8 cellular contexts compared by ENCODE assay signal in the genomic region with DNA sequence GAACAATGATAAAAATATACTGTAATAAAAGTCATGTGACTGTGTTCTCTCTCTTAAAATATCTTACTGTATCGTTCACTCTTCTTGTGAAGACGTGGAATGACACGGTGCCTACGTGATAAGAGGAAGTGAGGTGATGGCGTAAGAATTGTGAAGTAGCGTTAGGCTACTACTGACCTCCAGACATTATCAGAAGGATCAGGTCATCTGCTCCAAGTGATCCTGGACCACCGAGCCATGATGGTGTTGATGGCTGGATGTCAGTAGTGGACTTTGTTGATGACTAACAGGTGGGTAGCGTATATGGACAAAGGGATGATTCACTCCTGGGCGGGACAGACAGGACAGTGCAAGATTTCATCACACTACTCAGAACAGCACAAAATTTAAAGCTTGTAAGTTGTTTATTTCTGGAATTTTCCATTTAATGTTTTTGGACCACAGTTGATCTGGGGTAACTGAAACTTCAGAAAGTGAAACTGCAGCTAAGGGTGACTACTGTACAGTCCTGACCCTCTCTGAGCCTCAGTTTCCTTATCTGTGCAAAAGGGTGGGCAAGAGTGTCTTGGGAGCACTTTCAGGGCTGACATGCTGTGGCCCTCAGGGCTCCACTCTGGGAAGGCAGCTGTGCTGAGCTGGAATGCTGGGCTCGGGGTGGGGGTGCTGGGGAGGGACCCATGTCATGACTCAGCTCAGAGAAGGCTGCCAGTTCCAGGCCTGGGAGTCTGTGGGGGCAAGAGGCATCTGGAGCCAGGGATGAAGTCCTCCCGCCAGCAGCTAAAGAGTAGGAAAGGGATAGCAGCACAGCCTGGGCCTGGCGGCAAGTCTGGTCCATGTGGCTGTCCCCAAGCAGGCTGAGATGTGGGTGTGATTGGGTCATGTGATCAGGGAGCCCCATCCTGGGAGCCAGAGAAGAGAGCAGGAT. TPM values are rescaled to one million over a fixed set of nuclear protein-coding genes. Genes with fewer than 3 reads are reported as not detected.
DNase-seq lines count a peak whose midpoint lies in the region; ATAC-seq, FAIRE-seq and TF ChIP-seq lines count a peak whose summit lies in the region.

No MANE protein-coding gene starts in this region.

- peak overlapping the region; percentile 17 for H3K4me3 Mint-ChIP-seq in astrocyte (ENCODE audit: unreplicated experiment)

- H2AFZ ChIP-seq in astrocyte (ENCODE audit: low read depth, low read length) = no peak overlapping the region

- intact Hi-C loops in testis (cut with DNase I; ENCODE audit: low total_unique reads) = no loop called here

- DNase-seq in HS-27A (ENCODE audit: low read depth) = peak; percentile 79
- peak; percentile 94 for DNase-seq in astrocyte (ENCODE audit: low read depth)
- peak; percentile 90 for DNase-seq in kidney glomerular epithelial cell (lab: John Stamatoyannopoulos, UW)
- DNase-seq in testis = peak; percentile 69
- no peak for DNase-seq in NCI-H1694 treated with DMSO at 0.1 percent for 48 hours (lab: John Stamatoyannopoulos, UW)

- peak; percentile 93 for FAIRE-seq in astrocyte (lab: Jason Lieb, UNC)

- peaks cover 63% of the 10 kb centered on the region for H3K4me1 Mint-ChIP-seq in astrocyte (ENCODE audit: low read depth, unreplicated experiment)

- ATAC-seq in HG03520 (IDR thresholded peaks at IDR 0.05; ENCODE audit: unreplicated experiment) = no peak
- ATAC-seq in HG03135 (IDR thresholded peaks at IDR 0.05; ENCODE audit: unreplicated experiment) = no peak
- ATAC-seq in HG03442 (IDR thresholded peaks at IDR 0.05; ENCODE audit: unreplicated experiment) = no peak

- H3K27ac Mint-ChIP-seq in astrocyte (ENCODE audit: unreplicated experiment) = peak overlapping the region; percentile 98

- H3K9ac ChIP-seq in astrocyte (ENCODE audit: low read length) = peak overlapping the region; percentile 84

- H3K27me3 Mint-ChIP-seq in astrocyte (ENCODE audit: low read depth, unreplicated experiment) = no peaks in the 10 kb centered on the region

- 67 to 74% methylated on average over 12 of the region's 12 CpGs for WGBS in testis, 2 donors

- H3K4me2 ChIP-seq in astrocyte (ENCODE audit: low read length) = peak overlapping the region; percentile 74

- no peak for TF ChIP-seq POLR2A in testis (IDR thresholded peaks at IDR 0.05)

- TF ChIP-seq CTCF in astrocyte (IDR thresholded peaks at IDR 0.05; ENCODE audit: insufficient read depth, low read depth, low read length) (no peak), testis (IDR thresholded peaks at IDR 0.05) (no peak)

- H3K4me1 ChIP-seq in astrocyte (ENCODE audit: insufficient read depth, low read length) (peaks cover 80% of the 10 kb centered on the region), testis (peaks cover 66% of the 10 kb centered on the region)

- H3K27me3 ChIP-seq in astrocyte (ENCODE audit: insufficient read depth, low read length) (no peaks in the 10 kb centered on the region), testis (no peaks in the 10 kb centered on the region)

- no peaks in the 10 kb centered on the region for H3K9me3 Mint-ChIP-seq in astrocyte (ENCODE audit: unreplicated experiment)

- H4K20me1 ChIP-seq in astrocyte (ENCODE audit: insufficient read depth, low read length) = no peaks in the 10 kb centered on the region

- peaks cover 57% of the 10 kb centered on the region for H3K79me2 ChIP-seq in astrocyte (ENCODE audit: insufficient read depth, low read length)

- H3K4me3 ChIP-seq in astrocyte (ENCODE audit: insufficient read depth, low read depth, low read length) = no peak overlapping the region
- no peak overlapping the region for H3K4me3 ChIP-seq in testis

- no peaks in the 10 kb centered on the region for H3K9me3 ChIP-seq in astrocyte (ENCODE audit: insufficient read depth, low read depth, low read length)
- H3K9me3 ChIP-seq in testis = no peaks in the 10 kb centered on the region

- H3K36me3 ChIP-seq in astrocyte (ENCODE audit: insufficient read depth, low read length) (peaks cover 4% of the 10 kb centered on the region), testis (ENCODE audit: low read depth, missing control alignments) (no peaks in the 10 kb centered on the region)

- H3K27ac ChIP-seq in astrocyte (ENCODE audit: low read depth, low read length) = peak overlapping the region; percentile 99
- H3K27ac ChIP-seq in testis = peak overlapping the region; percentile 70 to 86

- peaks cover 4% of the 10 kb centered on the region for H3K36me3 Mint-ChIP-seq in astrocyte (ENCODE audit: low read depth, unreplicated experiment)

RNA-seq across cellular contexts. Expression of gene PDGFRB, which starts 12.6 kb away (rescaled TPM):
- total RNA-seq in astrocyte (78.8 and 96.6 TPM in 2 replicates), testis (10 to 100 TPM; 71.2 to 87.0 TPM)
- 61.6 TPM for polyA plus RNA-seq in testis (ENCODE audit: insufficient read depth, low read depth, low replicate concordance)

RNA-seq across cellular contexts. Expression of gene CDX1, which starts 23.5 kb away (rescaled TPM):
- total RNA-seq in astrocyte (0.50 TPM in 1 of 2 replicates, not detected in the other), testis (1 to 10 TPM; 3.4 to 5.2 TPM)
- polyA plus RNA-seq in testis (ENCODE audit: insufficient read depth, low read depth, low replicate concordance) = 3.4 TPM

RNA-seq across cellular contexts. Expression of gene SLC6A7, which starts 46.8 kb away (rescaled TPM):
- total RNA-seq in astrocyte = not detected in 2 replicates
- under 1 TPM in 1 of 2 donors, not detected in 1; 0.12 TPM for total RNA-seq in testis
- not detected for polyA plus RNA-seq in testis (ENCODE audit: insufficient read depth, low read depth, low replicate concordance)

RNA-seq across cellular contexts. Expression of gene CSF1R, which starts 56.7 kb away (rescaled TPM):
- total RNA-seq in astrocyte (1.4 and 1.6 TPM in 2 replicates), testis (10 to 100 TPM in 1 of 2 donors, 1 to 10 TPM in 1; 4.3 to 15.7 TPM)
- polyA plus RNA-seq in testis (ENCODE audit: insufficient read depth, low read depth, low replicate concordance) = 25.4 TPM
